Comparison of ENCODE assay signal across 13 cellular contexts in the genomic region with DNA sequence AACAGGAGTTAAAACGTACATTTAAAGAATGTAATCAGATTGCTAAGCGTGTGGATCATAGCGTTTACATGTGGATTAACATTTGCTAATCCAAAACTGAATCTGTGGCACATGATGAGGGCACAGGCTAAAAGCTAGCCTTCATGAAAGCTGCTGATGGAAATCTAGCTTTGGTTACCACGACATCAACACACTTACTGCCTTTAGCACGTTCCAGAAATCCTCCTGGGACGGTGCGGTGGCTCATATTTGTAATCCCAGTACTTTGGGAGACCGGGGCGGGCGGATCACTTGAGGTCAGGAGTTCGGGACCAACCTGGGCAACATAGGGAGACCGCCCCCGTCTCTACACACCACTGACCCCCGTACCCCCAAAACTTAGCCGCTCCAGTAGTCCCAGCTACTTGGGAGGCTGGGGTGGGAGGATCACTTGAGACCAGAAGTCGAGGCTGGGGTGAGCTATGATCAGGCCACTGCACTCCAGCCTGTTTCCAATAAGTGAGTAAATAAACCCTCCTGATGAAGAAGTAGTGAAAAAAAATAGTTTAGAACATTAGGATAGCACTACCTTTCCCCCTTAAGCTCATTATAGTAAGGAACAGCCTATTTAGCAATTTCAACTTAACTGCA. TPM values are rescaled to one million over a fixed set of nuclear protein-coding genes. Genes with fewer than 3 reads are reported as not detected.
DNase-seq lines count a peak whose midpoint lies in the region; ATAC-seq and TF ChIP-seq lines count a peak whose summit lies in the region.
"Had no signal": no experiment of that assay in that cellular context is flagged by ENCODE, and none has a peak within 500 bp of the region (broad histone marks: within the 10 kb centered on the region; RNA-seq: fewer than 3 reads in every experiment).

No MANE protein-coding gene starts in this region.

- H3K18ac ChIP-seq in mesenchymal stem cell (ENCODE audit: low read depth in 1 of 2, low read length in 2 of 2): peak overlapping the region in 1 of 2 experiments; percentile 48

- H3K9me3 ChIP-seq in mesenchymal stem cell (ENCODE audit: control insufficient read depth, low read length): no peaks in the 10 kb centered on the region
- H3K9me3 ChIP-seq in testis: no peaks in the 10 kb centered on the region
- H3K9me3 ChIP-seq: BLaER1, ovary, tibial artery had no signal

- H3K9me3 Mint-ChIP-seq in activated naive CD8-positive, alpha-beta T cell (ENCODE audit: low read depth): no peaks in the 10 kb centered on the region
- no peaks in the 10 kb centered on the region for H3K9me3 Mint-ChIP-seq in activated naive CD8-positive, alpha-beta T cell treated with anti-CD3 and anti-CD28 coated beads, Interleukin-2, amount 50 U/mL, for 24 hours
- no peaks in the 10 kb centered on the region for H3K9me3 Mint-ChIP-seq in activated naive CD8-positive, alpha-beta T cell treated with anti-CD3 and anti-CD28 coated beads for 36 hours
- H3K9me3 Mint-ChIP-seq in type B pancreatic cell: no peaks in the 10 kb centered on the region

- no peak overlapping the region for H3K23ac ChIP-seq in mesenchymal stem cell (ENCODE audit: low read length in 2 of 2)

- 72% methylated on average over 10 of the region's 16 CpGs for WGBS in mesenchymal stem cell
- 42 to 45% methylated on average over 16 of the region's 16 CpGs for WGBS in testis, 2 donors

- H3K27ac ChIP-seq in mesenchymal stem cell (ENCODE audit: low read length, poor library complexity, severe bottlenecking) (no peak overlapping the region), testis (peak overlapping the region in 1 of 2 donors; percentile 67)
- H3K27ac ChIP-seq: BLaER1 had no signal

- no peak for ATAC-seq in activated naive CD8-positive, alpha-beta T cell treated with anti-CD3 and anti-CD28 coated beads, Interleukin-2, amount 50 U/mL, for 24 hours

- H3K79me1 ChIP-seq in mesenchymal stem cell (replicated peaks; ENCODE audit: low read length, poor library complexity, severe bottlenecking): peaks cover 10% of the 10 kb centered on the region

- DNase-seq in activated naive CD8-positive, alpha-beta T cell treated with anti-CD3 and anti-CD28 coated beads, Interleukin-2, amount 50 U/mL, for 24 hours: no peak
- no peak for DNase-seq in activated naive CD8-positive, alpha-beta T cell treated with anti-CD3 and anti-CD28 coated beads for 36 hours
- DNase-seq in mesenchymal stem cell (no peak), type B pancreatic cell (ENCODE audit: extremely low spot score, unreplicated experiment) (no peak), testis (no peak), COR-L47 (lab: John Stamatoyannopoulos, UW) (no peak), HK-2 (ENCODE audit: unreplicated experiment) (no peak)
- DNase-seq: activated gamma-delta T cell; effector memory CD4-positive, alpha-beta T cell; tibial artery had no signal

- H2BK120ac ChIP-seq in mesenchymal stem cell (ENCODE audit: low read depth, low read length): no peak overlapping the region

- H3K27ac Mint-ChIP-seq in activated naive CD8-positive, alpha-beta T cell: no peak overlapping the region
- no peak overlapping the region for H3K27ac Mint-ChIP-seq in activated naive CD8-positive, alpha-beta T cell treated with anti-CD3 and anti-CD28 coated beads, Interleukin-2, amount 50 U/mL, for 24 hours
- no peak overlapping the region for H3K27ac Mint-ChIP-seq in activated naive CD8-positive, alpha-beta T cell treated with anti-CD3 and anti-CD28 coated beads for 36 hours
- H3K27ac Mint-ChIP-seq in type B pancreatic cell: peak overlapping the region; percentile 74

- H3K27me3 ChIP-seq in mesenchymal stem cell (ENCODE audit: control insufficient read depth in 1 of 2, insufficient read depth in 1 of 2, low read length in 2 of 2) (peaks cover 0 to 29% of the 10 kb centered on the region in 2 experiments), testis (no peaks in the 10 kb centered on the region)
- H3K27me3 ChIP-seq: ovary, tibial artery had no signal

- no peaks in the 10 kb centered on the region for H3K36me3 Mint-ChIP-seq in activated naive CD8-positive, alpha-beta T cell
- H3K36me3 Mint-ChIP-seq in activated naive CD8-positive, alpha-beta T cell treated with anti-CD3 and anti-CD28 coated beads, Interleukin-2, amount 50 U/mL, for 24 hours (ENCODE audit: low read depth): no peaks in the 10 kb centered on the region
- no peaks in the 10 kb centered on the region for H3K36me3 Mint-ChIP-seq in activated naive CD8-positive, alpha-beta T cell treated with anti-CD3 and anti-CD28 coated beads for 36 hours
- no peaks in the 10 kb centered on the region for H3K36me3 Mint-ChIP-seq in type B pancreatic cell

- no peak for TF ChIP-seq POLR2A in testis (IDR thresholded peaks at IDR 0.05)

- H2AK5ac ChIP-seq in mesenchymal stem cell (ENCODE audit: low read length, severe bottlenecking): no peak overlapping the region

- H2BK12ac ChIP-seq in mesenchymal stem cell (ENCODE audit: low read length in 2 of 2): peak overlapping the region in 1 of 2 experiments; percentile 90

- no peak overlapping the region for H2BK15ac ChIP-seq in mesenchymal stem cell (ENCODE audit: low read depth, poor library complexity, severe bottlenecking)

- no peaks in the 10 kb centered on the region for H3K36me3 ChIP-seq in mesenchymal stem cell (ENCODE audit: control insufficient read depth in 1 of 2, insufficient read depth in 2 of 2, low read depth in 1 of 2, low read length in 2 of 2)
- no peaks in the 10 kb centered on the region for H3K36me3 ChIP-seq in testis (ENCODE audit: low read depth, missing control alignments)
- H3K36me3 ChIP-seq: BLaER1, ovary, tibial artery had no signal

- H2BK5ac ChIP-seq in mesenchymal stem cell (ENCODE audit: low read depth, low read length, poor library complexity, severe bottlenecking): no peak overlapping the region

- peaks cover 4% of the 10 kb centered on the region for H3K4me1 Mint-ChIP-seq in activated naive CD8-positive, alpha-beta T cell (ENCODE audit: low read depth)
- no peaks in the 10 kb centered on the region for H3K4me1 Mint-ChIP-seq in activated naive CD8-positive, alpha-beta T cell treated with anti-CD3 and anti-CD28 coated beads, Interleukin-2, amount 50 U/mL, for 24 hours
- no peaks in the 10 kb centered on the region for H3K4me1 Mint-ChIP-seq in activated naive CD8-positive, alpha-beta T cell treated with anti-CD3 and anti-CD28 coated beads for 36 hours
- peaks cover 14% of the 10 kb centered on the region for H3K4me1 Mint-ChIP-seq in type B pancreatic cell (ENCODE audit: unreplicated experiment)

- H3K14ac ChIP-seq in mesenchymal stem cell (ENCODE audit: low read length in 2 of 2): no peak overlapping the region

- no peak overlapping the region for H4K91ac ChIP-seq in mesenchymal stem cell (ENCODE audit: low read length)

- peak overlapping the region; percentile 74 for H3K4me3 Mint-ChIP-seq in activated naive CD8-positive, alpha-beta T cell
- H3K4me3 Mint-ChIP-seq in activated naive CD8-positive, alpha-beta T cell treated with anti-CD3 and anti-CD28 coated beads, Interleukin-2, amount 50 U/mL, for 24 hours: no peak overlapping the region
- H3K4me3 Mint-ChIP-seq in activated naive CD8-positive, alpha-beta T cell treated with anti-CD3 and anti-CD28 coated beads for 36 hours: peak overlapping the region; percentile 63
- H3K4me3 Mint-ChIP-seq in type B pancreatic cell: peak overlapping the region; percentile 91

- TF ChIP-seq CTCF in type B pancreatic cell (conservative IDR thresholded peaks at IDR 0.05): no peak
- TF ChIP-seq CTCF in testis (IDR thresholded peaks at IDR 0.05): no peak

- no peak overlapping the region for H4K8ac ChIP-seq in mesenchymal stem cell (ENCODE audit: low read length)

- peaks cover 6% of the 10 kb centered on the region for H3K4me1 ChIP-seq in mesenchymal stem cell (ENCODE audit: control insufficient read depth, insufficient read depth, low read depth, low read length)
- no peaks in the 10 kb centered on the region for H3K4me1 ChIP-seq in testis

- H3K4me3 ChIP-seq in mesenchymal stem cell (ENCODE audit: insufficient read depth in 1 of 2, low read depth in 1 of 2, low read length in 2 of 2) (no peak overlapping the region), testis (peak overlapping the region in 1 of 2 donors; percentile 84)

- peak overlapping the region; percentile 70 for H2AFZ ChIP-seq in mesenchymal stem cell (ENCODE audit: low read depth, low read length)

- peak overlapping the region; percentile 81 for H3K9ac ChIP-seq in mesenchymal stem cell (ENCODE audit: low read length)
- H3K9ac ChIP-seq: BLaER1 had no signal

- peaks cover 23% of the 10 kb centered on the region for H3K27me3 Mint-ChIP-seq in activated naive CD8-positive, alpha-beta T cell
- H3K27me3 Mint-ChIP-seq in activated naive CD8-positive, alpha-beta T cell treated with anti-CD3 and anti-CD28 coated beads, Interleukin-2, amount 50 U/mL, for 24 hours: peaks cover 25% of the 10 kb centered on the region
- peaks cover 28% of the 10 kb centered on the region for H3K27me3 Mint-ChIP-seq in activated naive CD8-positive, alpha-beta T cell treated with anti-CD3 and anti-CD28 coated beads for 36 hours
- no peaks in the 10 kb centered on the region for H3K27me3 Mint-ChIP-seq in type B pancreatic cell

- H3K4me2 ChIP-seq in mesenchymal stem cell (ENCODE audit: low read length, poor library complexity, severe bottlenecking): no peak overlapping the region

- intact Hi-C loops in testis (cut with DNase I; ENCODE audit: low total_unique reads): no loop called here

- peak overlapping the region in 1 of 2 experiments; percentile 58 for H3K4ac ChIP-seq in mesenchymal stem cell (ENCODE audit: low read depth in 1 of 2, low read length in 2 of 2)

RNA-seq across cellular contexts. Expression of a gene that starts 1.2 kb away (rescaled TPM):
- not detected for total RNA-seq in activated naive CD8-positive, alpha-beta T cell treated with anti-CD3 and anti-CD28 coated beads for 36 hours
- 6.8 TPM for polyA plus RNA-seq in mesenchymal stem cell (2013, experiment 1 of 2)
- 6.4 TPM for polyA plus RNA-seq in mesenchymal stem cell (2013, experiment 2 of 2)
- 14.3 and 51.7 TPM in 2 replicates for total RNA-seq in type B pancreatic cell (ENCODE audit: low replicate concordance)
- 10 to 100 TPM; 26.3 to 29.7 TPM for total RNA-seq in testis
- 14.7 TPM for polyA plus RNA-seq in testis (ENCODE audit: insufficient read depth, low read depth, low replicate concordance)

Comparison
In these comparisons a context has a peak if more than half of its experiments do, and no peak if none do; other contexts are left out.
1. RNA of a gene that starts 1.2 kb away (total RNA-seq): 14.3 to 51.7 TPM in type B pancreatic cell and 26.3 to 29.7 TPM in testis; not detected in activated naive CD8-positive, alpha-beta T cell treated with anti-CD3 and anti-CD28 coated beads for 36 hours; every median in the first group is over 10 times any median in the second.